ENCODE assay signal across 19 cellular contexts in the genomic region with DNA sequence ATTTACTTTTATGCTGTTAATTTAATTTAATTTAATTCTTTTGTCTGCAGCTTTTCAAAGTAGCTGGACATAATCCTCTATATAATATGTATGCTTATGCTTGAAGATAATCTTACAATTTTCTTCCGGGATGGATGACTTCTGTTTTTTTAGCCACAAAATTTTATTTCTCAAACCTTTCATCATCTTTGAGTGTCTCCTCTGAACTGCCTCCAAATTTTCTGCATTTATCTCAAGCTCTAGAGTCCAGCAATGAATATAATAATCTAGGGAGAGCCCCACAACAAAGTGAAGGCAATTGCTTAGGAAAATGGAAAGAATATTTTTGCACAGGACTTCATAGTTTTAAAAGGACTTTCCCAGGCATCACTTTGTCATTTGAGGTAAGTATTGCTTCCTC. TPM values are rescaled to one million over a fixed set of nuclear protein-coding genes. Genes with fewer than 3 reads are reported as not detected.
DNase-seq lines count a peak whose midpoint lies in the region; ATAC-seq and TF ChIP-seq lines count a peak whose summit lies in the region.
"Had no signal": no experiment of that assay in that cellular context is flagged by ENCODE, and none has a peak within 500 bp of the region (broad histone marks: within the 10 kb centered on the region; RNA-seq: fewer than 3 reads in every experiment).

No MANE protein-coding gene starts in this region.

- ATAC-seq in IMR-90 (ENCODE audit: low read depth) (no peak), memory B cell (ENCODE audit: low read depth) (no peak), GM21825 (IDR thresholded peaks at IDR 0.05; ENCODE audit: unreplicated experiment) (no peak)

- in situ Hi-C loops in IMR-90 (cut with MboI; ENCODE audit: low sequenced_read_pairs), result no loop called here

- H3K9me3 Mint-ChIP-seq in memory B cell, result peaks cover 6% of the 10 kb centered on the region
- H3K9me3 Mint-ChIP-seq: CD4-positive, alpha-beta memory T cell had no signal

- H3K23ac ChIP-seq in IMR-90 (ENCODE audit: low read depth, low read length), result no peak overlapping the region

- H3K27me3 Mint-ChIP-seq in memory B cell, result no peaks in the 10 kb centered on the region
- H3K27me3 Mint-ChIP-seq: CD4-positive, alpha-beta memory T cell; IgD-negative memory B cell had no signal

- peak overlapping the region; percentile 73 for H3K27ac Mint-ChIP-seq in memory B cell
- H3K27ac Mint-ChIP-seq: CD14-positive monocyte; CD4-positive, alpha-beta memory T cell had no signal

- POLR2A ChIA-PET in IMR-90 (lab: Charles Lee; ENCODE audit: unreplicated experiment), result no interaction called here

- H4K5ac ChIP-seq in IMR-90 (ENCODE audit: low read depth, low read length), result no peak overlapping the region

- peak overlapping the region; percentile 51; the same call in 1 of the 2 replicates for H3K18ac ChIP-seq in IMR-90 (ENCODE audit: low read depth, low read length)

- no peak for TF ChIP-seq RAD21 in IMR-90 (IDR thresholded peaks at IDR 0.05; ENCODE audit: low read length)

- dilution Hi-C loops in IMR-90 (cut with HindIII; ENCODE audit: low sequenced_read_pairs, unreplicated experiment), result no loop called here

- no peak overlapping the region for H2BK120ac ChIP-seq in IMR-90 (ENCODE audit: low read depth, low read length)

- H3K4me1 ChIP-seq in IMR-90 (ENCODE audit: control insufficient read depth, insufficient read depth, low read length) (no peaks in the 10 kb centered on the region), uterus (peaks cover 0 to 7% of the 10 kb centered on the region in 2 donors), tibial nerve (peaks cover 0 to 20% (median 9%) of the 10 kb centered on the region in 4 donors)
- H3K4me1 ChIP-seq: BLaER1 had no signal

- no peak overlapping the region for H4K91ac ChIP-seq in IMR-90 (ENCODE audit: insufficient read depth, low read depth, low read length)

- TF ChIP-seq EP300 in tibial nerve (IDR thresholded peaks at IDR 0.05), result no peak

- no peak overlapping the region for H3K14ac ChIP-seq in IMR-90 (replicated peaks; ENCODE audit: low read depth, low read length)

- no TSS peak for BruUV-seq in IMR-90 (replicated peaks; lab: Mats Ljungman, UMichigan)

- H2AK5ac ChIP-seq in IMR-90 (ENCODE audit: low read depth, low read length), result no peak overlapping the region

- H2AK9ac ChIP-seq in IMR-90 (replicated peaks; ENCODE audit: low read depth, low read length, poor library complexity), result no peak overlapping the region

- TF ChIP-seq POLR2A in IMR-90 (IDR thresholded peaks at IDR 0.05; ENCODE audit: low read depth, low read length) (no peak), uterus (IDR thresholded peaks at IDR 0.05) (no peak), tibial nerve (IDR thresholded peaks at IDR 0.05) (no peak)

- H3K4me3 ChIP-seq in IMR-90 (ENCODE audit: insufficient read depth, low read depth, low read length) (no peak overlapping the region), uterus (no peak overlapping the region), tibial nerve (no peak overlapping the region)
- H3K4me3 ChIP-seq: BLaER1, GM23248, HAP-1 had no signal

- H3K27me3 ChIP-seq in IMR-90 (ENCODE audit: control insufficient read depth, insufficient read depth, low read length), result no peaks in the 10 kb centered on the region; the same call in 1 of the 2 replicates
- H3K27me3 ChIP-seq in uterus, result no peaks in the 10 kb centered on the region
- no peaks in the 10 kb centered on the region for H3K27me3 ChIP-seq in tibial nerve
- H3K27me3 ChIP-seq: BLaER1 had no signal

- no peak overlapping the region for H2AFZ ChIP-seq in IMR-90 (replicated peaks; ENCODE audit: low read length, poor library complexity)
- H2AFZ ChIP-seq: GM23248 had no signal

- H3K27ac ChIP-seq in IMR-90 (ENCODE audit: insufficient read depth, low read length), result no peak overlapping the region
- H3K27ac ChIP-seq in uterus, result peak overlapping the region; percentile 4 to 49
- no peak overlapping the region for H3K27ac ChIP-seq in tibial nerve
- H3K27ac ChIP-seq: BLaER1, GM23248 had no signal

- H2BK15ac ChIP-seq in IMR-90 (ENCODE audit: low read depth, low read length), result no peak overlapping the region

- H2BK5ac ChIP-seq in IMR-90 (ENCODE audit: low read depth, low read length, poor library complexity, severe bottlenecking), result no peak overlapping the region

- no peak for TF ChIP-seq CTCF in IMR-90 (conservative IDR thresholded peaks at IDR 0.05; ENCODE audit: low read depth, low read length)
- no peak for TF ChIP-seq CTCF in uterus (IDR thresholded peaks at IDR 0.05)
- TF ChIP-seq CTCF in tibial nerve (IDR thresholded peaks at IDR 0.05), result no peak

- H3K36me3 Mint-ChIP-seq in memory B cell, result no peaks in the 10 kb centered on the region
- H3K36me3 Mint-ChIP-seq: CD14-positive monocyte; CD4-positive, alpha-beta memory T cell had no signal

- no peaks in the 10 kb centered on the region for H4K20me1 ChIP-seq in IMR-90 (ENCODE audit: insufficient read depth, low read length)
- H4K20me1 ChIP-seq: BLaER1 had no signal

- intact Hi-C loops in IMR-90 (cut with micrococcal nuclease) (loop anchor here (5.0 kb wide), 1 partner anchor 98 kb away; no protein-coding TSS in a partner anchor), uterus (cut with DNase I; ENCODE audit: low total_unique reads) (no loop called here)

- no peak overlapping the region for H4K8ac ChIP-seq in IMR-90 (ENCODE audit: low read depth in 2 of 2, low read length in 2 of 2)

- H3K4me3 Mint-ChIP-seq in memory B cell, result no peak overlapping the region
- H3K4me3 Mint-ChIP-seq: CD14-positive monocyte; CD4-positive, alpha-beta memory T cell; IgD-negative memory B cell had no signal

- peaks cover 11% of the 10 kb centered on the region for H3K4me1 Mint-ChIP-seq in memory B cell
- H3K4me1 Mint-ChIP-seq: CD14-positive monocyte had no signal

- DNase-seq in IMR-90 (no peak), dedifferentiated amniotic fluid mesenchymal stem cell (ENCODE audit: extremely low spot score) (peak; percentile 40), memory B cell (ENCODE audit: low spot score in 2 of 2) (no peak), uterus (no peak), NCI-H1694 (lab: John Stamatoyannopoulos, UW) (no peak), UCSD-AML1 (lab: John Stamatoyannopoulos, UW; ENCODE audit: unreplicated experiment) (no peak), tibial nerve (ENCODE audit: low spot score in 2 of 2) (no peak)
- DNase-seq: AML-193; CD4-positive, alpha-beta memory T cell; DMS153; DMS79; GDM1; GM23248; KG1 had no signal

- H3K36me3 ChIP-seq in IMR-90 (ENCODE audit: control insufficient read depth, insufficient read depth, low read length) (no peaks in the 10 kb centered on the region), uterus (no peaks in the 10 kb centered on the region), tibial nerve (no peaks in the 10 kb centered on the region)
- H3K36me3 ChIP-seq: BLaER1, HAP-1 had no signal

- no peak overlapping the region for H3K9ac ChIP-seq in IMR-90 (ENCODE audit: low read depth, low read length)
- H3K9ac ChIP-seq: BLaER1, GM23248 had no signal

- CTCF ChIA-PET in IMR-90 (lab: Yijun Ruan, JAX), result interaction anchor here (1.3 kb wide), 1 partner anchor 52 kb away, joined by 3 read pairs; no protein-coding TSS in a partner anchor

- H3K9me1 ChIP-seq in IMR-90 (ENCODE audit: insufficient read depth, low read length), result no peaks in the 10 kb centered on the region

- H2BK20ac ChIP-seq in IMR-90 (ENCODE audit: low read depth, low read length), result no peak overlapping the region

- H3K9me3 ChIP-seq in IMR-90 (ENCODE audit: control insufficient read depth, insufficient read depth, low read length) (no peaks in the 10 kb centered on the region), uterus (no peaks in the 10 kb centered on the region), tibial nerve (no peaks in the 10 kb centered on the region)
- H3K9me3 ChIP-seq: BLaER1, HAP-1 had no signal

- no CpG with 5 or more reads among the region's 1 CpG for WGBS in IMR-90 (ENCODE audit: extremely low coverage in 2 of 2, insufficient read length in 1 of 2), 2 experiments
- WGBS in tibial nerve, 2 donors, result 75 to 80% methylated on average over 1 of the region's 1 CpG

- H3K56ac ChIP-seq in IMR-90 (ENCODE audit: extremely low read depth, insufficient read depth, low read length), result no peak overlapping the region

- no peak overlapping the region for H3K4me2 ChIP-seq in IMR-90 (ENCODE audit: low read depth, low read length)
- H3K4me2 ChIP-seq: BLaER1 had no signal

- H3K79me1 ChIP-seq in IMR-90 (ENCODE audit: low read depth in 1 of 2, low read length in 2 of 2), result no peaks in the 10 kb centered on the region

- H3K4ac ChIP-seq in IMR-90 (ENCODE audit: low read depth, low read length), result no peak overlapping the region

TF ChIP-seq in IMR-90, 13 proteins besides CTCF, POLR2A, EP300 and RAD21:
- TF ChIP-seq MXI1 (IDR thresholded peaks at IDR 0.05; ENCODE audit: borderline replicate concordance, low read depth, low read length), result no peak
- no peak for TF ChIP-seq MAZ (IDR thresholded peaks at IDR 0.05; ENCODE audit: borderline replicate concordance, low read depth, low read length)
- no peak for TF ChIP-seq RCOR1 (IDR thresholded peaks at IDR 0.05; ENCODE audit: insufficient replicate concordance, low read length)

RNA-seq across cellular contexts. Expression of gene FAM3C, which starts 53.6 kb away (rescaled TPM):
- 11.5 and 35.0 TPM in 2 replicates for total RNA-seq in IMR-90 (2012; rRNA removed)
- 33.9 and 45.8 TPM in 2 replicates for polyA plus RNA-seq in IMR-90 (2012; rRNA removed)
- 10.7 and 13.2 TPM in 2 replicates for polyA plus RNA-seq in IMR-90 (2012; cell fraction: cytosol; rRNA removed)
- polyA plus RNA-seq in IMR-90 (2012; cell fraction: nucleus; rRNA removed; ENCODE audit: low replicate concordance), result 2.5 and 27.8 TPM in 2 replicates
- 100 to 1,000 TPM in 1 of 4 donors, 10 to 100 TPM in 3; 36.1 to 104 (median 65.8) TPM for total RNA-seq in uterus
- total RNA-seq in tibial nerve, result 10 to 100 TPM; 38.9 to 52.0 (median 43.8) TPM

Comparison
In these comparisons a context has a peak if more than half of its experiments do, and no peak if none do; other contexts are left out.
1. H3K27ac ChIP-seq: peak in uterus (2 of 2); none in IMR-90 (single experiment) and tibial nerve (0 of 4).